Comparison of ENCODE assay signal across 1 cellular context in the genomic region with DNA sequence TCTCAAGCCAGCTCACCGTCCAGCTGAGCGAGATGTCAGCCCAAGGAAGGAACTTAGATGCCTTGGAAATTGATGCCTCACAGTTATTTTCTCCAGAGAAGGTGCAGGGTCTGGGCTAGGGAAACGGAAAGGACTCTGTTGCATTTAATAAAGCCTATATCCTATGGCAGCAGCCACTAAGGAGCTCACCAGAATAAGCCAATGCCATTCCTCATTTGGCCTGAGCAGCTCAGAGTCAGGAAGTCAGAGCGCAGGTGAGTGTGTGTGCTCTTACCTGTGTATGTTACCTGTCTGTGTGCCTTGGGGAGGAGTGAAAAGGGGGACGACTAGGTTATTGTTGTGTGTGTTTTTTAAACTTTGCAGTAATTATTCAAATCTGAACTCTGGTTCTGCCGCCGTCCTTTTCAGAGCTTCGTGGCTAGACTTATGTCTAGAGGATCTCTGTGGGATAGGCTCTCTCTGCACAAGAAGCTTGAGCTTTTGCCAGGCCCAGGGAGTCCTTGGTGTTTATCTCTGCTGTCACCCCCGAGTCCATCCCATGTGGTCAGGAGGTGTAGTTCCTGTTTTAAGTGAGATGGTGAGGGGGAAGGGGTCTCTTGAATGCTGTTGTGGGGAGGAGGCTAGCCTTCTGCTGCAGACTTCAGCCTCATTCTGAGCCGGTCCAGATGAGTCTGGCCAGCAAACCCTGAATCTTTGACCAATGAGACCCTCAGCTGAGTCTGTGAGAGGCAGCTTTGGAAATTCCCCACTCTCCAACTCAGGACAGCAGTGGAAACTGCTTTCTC.
TF ChIP-seq lines count a peak whose summit lies in the region.

No MANE protein-coding gene starts in this region.

TF ChIP-seq in K562, 482 proteins besides CTCF, POLR2A, EP300 and RAD21 (continued from another document):
- TF ChIP-seq, protein P1, sequence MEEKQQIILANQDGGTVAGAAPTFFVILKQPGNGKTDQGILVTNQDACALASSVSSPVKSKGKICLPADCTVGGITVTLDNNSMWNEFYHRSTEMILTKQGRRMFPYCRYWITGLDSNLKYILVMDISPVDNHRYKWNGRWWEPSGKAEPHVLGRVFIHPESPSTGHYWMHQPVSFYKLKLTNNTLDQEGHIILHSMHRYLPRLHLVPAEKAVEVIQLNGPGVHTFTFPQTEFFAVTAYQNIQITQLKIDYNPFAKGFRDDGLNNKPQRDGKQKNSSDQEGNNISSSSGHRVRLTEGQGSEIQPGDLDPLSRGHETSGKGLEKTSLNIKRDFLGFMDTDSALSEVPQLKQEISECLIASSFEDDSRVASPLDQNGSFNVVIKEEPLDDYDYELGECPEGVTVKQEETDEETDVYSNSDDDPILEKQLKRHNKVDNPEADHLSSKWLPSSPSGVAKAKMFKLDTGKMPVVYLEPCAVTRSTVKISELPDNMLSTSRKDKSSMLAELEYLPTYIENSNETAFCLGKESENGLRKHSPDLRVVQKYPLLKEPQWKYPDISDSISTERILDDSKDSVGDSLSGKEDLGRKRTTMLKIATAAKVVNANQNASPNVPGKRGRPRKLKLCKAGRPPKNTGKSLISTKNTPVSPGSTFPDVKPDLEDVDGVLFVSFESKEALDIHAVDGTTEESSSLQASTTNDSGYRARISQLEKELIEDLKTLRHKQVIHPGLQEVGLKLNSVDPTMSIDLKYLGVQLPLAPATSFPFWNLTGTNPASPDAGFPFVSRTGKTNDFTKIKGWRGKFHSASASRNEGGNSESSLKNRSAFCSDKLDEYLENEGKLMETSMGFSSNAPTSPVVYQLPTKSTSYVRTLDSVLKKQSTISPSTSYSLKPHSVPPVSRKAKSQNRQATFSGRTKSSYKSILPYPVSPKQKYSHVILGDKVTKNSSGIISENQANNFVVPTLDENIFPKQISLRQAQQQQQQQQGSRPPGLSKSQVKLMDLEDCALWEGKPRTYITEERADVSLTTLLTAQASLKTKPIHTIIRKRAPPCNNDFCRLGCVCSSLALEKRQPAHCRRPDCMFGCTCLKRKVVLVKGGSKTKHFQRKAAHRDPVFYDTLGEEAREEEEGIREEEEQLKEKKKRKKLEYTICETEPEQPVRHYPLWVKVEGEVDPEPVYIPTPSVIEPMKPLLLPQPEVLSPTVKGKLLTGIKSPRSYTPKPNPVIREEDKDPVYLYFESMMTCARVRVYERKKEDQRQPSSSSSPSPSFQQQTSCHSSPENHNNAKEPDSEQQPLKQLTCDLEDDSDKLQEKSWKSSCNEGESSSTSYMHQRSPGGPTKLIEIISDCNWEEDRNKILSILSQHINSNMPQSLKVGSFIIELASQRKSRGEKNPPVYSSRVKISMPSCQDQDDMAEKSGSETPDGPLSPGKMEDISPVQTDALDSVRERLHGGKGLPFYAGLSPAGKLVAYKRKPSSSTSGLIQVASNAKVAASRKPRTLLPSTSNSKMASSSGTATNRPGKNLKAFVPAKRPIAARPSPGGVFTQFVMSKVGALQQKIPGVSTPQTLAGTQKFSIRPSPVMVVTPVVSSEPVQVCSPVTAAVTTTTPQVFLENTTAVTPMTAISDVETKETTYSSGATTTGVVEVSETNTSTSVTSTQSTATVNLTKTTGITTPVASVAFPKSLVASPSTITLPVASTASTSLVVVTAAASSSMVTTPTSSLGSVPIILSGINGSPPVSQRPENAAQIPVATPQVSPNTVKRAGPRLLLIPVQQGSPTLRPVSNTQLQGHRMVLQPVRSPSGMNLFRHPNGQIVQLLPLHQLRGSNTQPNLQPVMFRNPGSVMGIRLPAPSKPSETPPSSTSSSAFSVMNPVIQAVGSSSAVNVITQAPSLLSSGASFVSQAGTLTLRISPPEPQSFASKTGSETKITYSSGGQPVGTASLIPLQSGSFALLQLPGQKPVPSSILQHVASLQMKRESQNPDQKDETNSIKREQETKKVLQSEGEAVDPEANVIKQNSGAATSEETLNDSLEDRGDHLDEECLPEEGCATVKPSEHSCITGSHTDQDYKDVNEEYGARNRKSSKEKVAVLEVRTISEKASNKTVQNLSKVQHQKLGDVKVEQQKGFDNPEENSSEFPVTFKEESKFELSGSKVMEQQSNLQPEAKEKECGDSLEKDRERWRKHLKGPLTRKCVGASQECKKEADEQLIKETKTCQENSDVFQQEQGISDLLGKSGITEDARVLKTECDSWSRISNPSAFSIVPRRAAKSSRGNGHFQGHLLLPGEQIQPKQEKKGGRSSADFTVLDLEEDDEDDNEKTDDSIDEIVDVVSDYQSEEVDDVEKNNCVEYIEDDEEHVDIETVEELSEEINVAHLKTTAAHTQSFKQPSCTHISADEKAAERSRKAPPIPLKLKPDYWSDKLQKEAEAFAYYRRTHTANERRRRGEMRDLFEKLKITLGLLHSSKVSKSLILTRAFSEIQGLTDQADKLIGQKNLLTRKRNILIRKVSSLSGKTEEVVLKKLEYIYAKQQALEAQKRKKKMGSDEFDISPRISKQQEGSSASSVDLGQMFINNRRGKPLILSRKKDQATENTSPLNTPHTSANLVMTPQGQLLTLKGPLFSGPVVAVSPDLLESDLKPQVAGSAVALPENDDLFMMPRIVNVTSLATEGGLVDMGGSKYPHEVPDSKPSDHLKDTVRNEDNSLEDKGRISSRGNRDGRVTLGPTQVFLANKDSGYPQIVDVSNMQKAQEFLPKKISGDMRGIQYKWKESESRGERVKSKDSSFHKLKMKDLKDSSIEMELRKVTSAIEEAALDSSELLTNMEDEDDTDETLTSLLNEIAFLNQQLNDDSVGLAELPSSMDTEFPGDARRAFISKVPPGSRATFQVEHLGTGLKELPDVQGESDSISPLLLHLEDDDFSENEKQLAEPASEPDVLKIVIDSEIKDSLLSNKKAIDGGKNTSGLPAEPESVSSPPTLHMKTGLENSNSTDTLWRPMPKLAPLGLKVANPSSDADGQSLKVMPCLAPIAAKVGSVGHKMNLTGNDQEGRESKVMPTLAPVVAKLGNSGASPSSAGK (IDR thresholded peaks at IDR 0.05): no peak; the same call in 1 of the 2 replicates
- TF ChIP-seq ZNF41 (CRISPR knock-in tag; conservative IDR thresholded peaks at IDR 0.05) (no peak), BRD4 (IDR thresholded peaks at IDR 0.05) (no peak), OTX1 (CRISPR knock-in tag; IDR thresholded peaks at IDR 0.05) (no peak), RBBP5 (IDR thresholded peaks at IDR 0.05; ENCODE audit: borderline replicate concordance, insufficient read depth, low read length, poor library complexity, severe bottlenecking) (peak; percentile 30), GTF2F1 (IDR thresholded peaks at IDR 0.05; ENCODE audit: low read depth, low read length) (no peak), IRF2 (CRISPR knock-in tag; IDR thresholded peaks at IDR 0.05) (no peak)
- TF ChIP-seq, protein P2, sequence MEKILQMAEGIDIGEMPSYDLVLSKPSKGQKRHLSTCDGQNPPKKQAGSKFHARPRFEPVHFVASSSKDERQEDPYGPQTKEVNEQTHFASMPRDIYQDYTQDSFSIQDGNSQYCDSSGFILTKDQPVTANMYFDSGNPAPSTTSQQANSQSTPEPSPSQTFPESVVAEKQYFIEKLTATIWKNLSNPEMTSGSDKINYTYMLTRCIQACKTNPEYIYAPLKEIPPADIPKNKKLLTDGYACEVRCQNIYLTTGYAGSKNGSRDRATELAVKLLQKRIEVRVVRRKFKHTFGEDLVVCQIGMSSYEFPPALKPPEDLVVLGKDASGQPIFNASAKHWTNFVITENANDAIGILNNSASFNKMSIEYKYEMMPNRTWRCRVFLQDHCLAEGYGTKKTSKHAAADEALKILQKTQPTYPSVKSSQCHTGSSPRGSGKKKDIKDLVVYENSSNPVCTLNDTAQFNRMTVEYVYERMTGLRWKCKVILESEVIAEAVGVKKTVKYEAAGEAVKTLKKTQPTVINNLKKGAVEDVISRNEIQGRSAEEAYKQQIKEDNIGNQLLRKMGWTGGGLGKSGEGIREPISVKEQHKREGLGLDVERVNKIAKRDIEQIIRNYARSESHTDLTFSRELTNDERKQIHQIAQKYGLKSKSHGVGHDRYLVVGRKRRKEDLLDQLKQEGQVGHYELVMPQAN (IDR thresholded peaks at IDR 0.05; ENCODE audit: borderline replicate concordance): no peak
- TF ChIP-seq, protein P3, sequence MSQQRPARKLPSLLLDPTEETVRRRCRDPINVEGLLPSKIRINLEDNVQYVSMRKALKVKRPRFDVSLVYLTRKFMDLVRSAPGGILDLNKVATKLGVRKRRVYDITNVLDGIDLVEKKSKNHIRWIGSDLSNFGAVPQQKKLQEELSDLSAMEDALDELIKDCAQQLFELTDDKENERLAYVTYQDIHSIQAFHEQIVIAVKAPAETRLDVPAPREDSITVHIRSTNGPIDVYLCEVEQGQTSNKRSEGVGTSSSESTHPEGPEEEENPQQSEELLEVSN (IDR thresholded peaks at IDR 0.05; ENCODE audit: borderline replicate concordance in 1 of 2, extremely low read depth in 1 of 2, insufficient read depth in 1 of 2, insufficient read length in 1 of 2, low read depth in 1 of 2, low read length in 1 of 2, poor library complexity in 1 of 2, severe bottlenecking in 1 of 2): peak in 1 of 2 experiments; percentile 20
